8 cellular contexts compared by ENCODE assay signal in genomic region chr6:158818008-158818579, GRCh38. TPM values are rescaled to one million over a fixed set of nuclear protein-coding genes. Genes with fewer than 3 reads are reported as not detected.
DNase-seq lines count a peak whose midpoint lies in the region; ATAC-seq and TF ChIP-seq lines count a peak whose summit lies in the region.

No MANE protein-coding gene starts in this region.

- H3K4me3 ChIP-seq in coronary artery (peak overlapping the region; percentile 99), liver (ENCODE audit: low read depth in 1 of 3, low read length in 3 of 3) (peak overlapping the region; percentile 76 to 82 (median 76))

- H3K4me3 Mint-ChIP-seq in activated CD4-positive, alpha-beta T cell treated with anti-CD3 and anti-CD28 coated beads, Interleukin-2, amount 10 ng/mL, durations not matched to agents 7 days and 5 days: peak overlapping the region; percentile 100

- no peaks in the 10 kb centered on the region for H3K27me3 ChIP-seq in liver (ENCODE audit: control insufficient read depth in 4 of 4, insufficient read depth in 4 of 4, low read length in 3 of 4)

- peak overlapping the region; percentile 7 to 97 for H3K9ac ChIP-seq in liver (ENCODE audit: low read depth in 1 of 2, low read length in 2 of 2)

- no peaks in the 10 kb centered on the region for H3K27me3 Mint-ChIP-seq in activated CD4-positive, alpha-beta T cell treated with anti-CD3 and anti-CD28 coated beads, Interleukin-2, amount 10 ng/mL, durations not matched to agents 7 days and 5 days

- H3K9me3 ChIP-seq in liver (ENCODE audit: control insufficient read depth in 4 of 4, low read length in 3 of 4): no peaks in the 10 kb centered on the region

- peaks cover 55% of the 10 kb centered on the region for H3K4me1 Mint-ChIP-seq in activated CD4-positive, alpha-beta T cell treated with anti-CD3 and anti-CD28 coated beads, Interleukin-2, amount 10 ng/mL, durations not matched to agents 7 days and 5 days

- H3K9me3 Mint-ChIP-seq in activated CD4-positive, alpha-beta T cell treated with anti-CD3 and anti-CD28 coated beads, Interleukin-2, amount 10 ng/mL, durations not matched to agents 7 days and 5 days: peaks cover 5% of the 10 kb centered on the region

- H3K4me1 ChIP-seq in liver (ENCODE audit: control insufficient read depth in 4 of 4, insufficient read depth in 4 of 4, low read length in 3 of 4): peaks cover 9 to 25% (median 19%) of the 10 kb centered on the region in 4 donors

- POLR2A ChIA-PET in activated CD4-positive, alpha-beta T cell treated with anti-CD3 and anti-CD28 coated beads, Interleukin-2, amount 10 ng/mL, durations not matched to agents 7 days and 5 days (lab: Charles Lee): no interaction called here

- peak; percentile 14 to 52 for DNase-seq in NCI-H187 (lab: John Stamatoyannopoulos, UW)
- DNase-seq in NCI-H187 treated with DMSO at 0.1 percent for 48 hours (lab: John Stamatoyannopoulos, UW): no peak
- DNase-seq in NCI-H345 (lab: John Stamatoyannopoulos, UW): peak; percentile 85
- peak; percentile 80 for DNase-seq in activated CD4-positive, alpha-beta T cell treated with anti-CD3 and anti-CD28 coated beads, Interleukin-2, amount 10 ng/mL, durations not matched to agents 7 days and 5 days
- peak; percentile 83 for DNase-seq in coronary artery (ENCODE audit: low spot score)
- DNase-seq in stimulated activated CD4-positive, alpha-beta T cell treated with anti-CD3 and anti-CD28 coated beads, Interleukin-4, amount 100 ng/mL, for 48 hours (ENCODE audit: low read depth in 2 of 2): peak; percentile 78 to 80

- peak overlapping the region; percentile 98 for H3K27ac Mint-ChIP-seq in activated CD4-positive, alpha-beta T cell treated with anti-CD3 and anti-CD28 coated beads, Interleukin-2, amount 10 ng/mL, durations not matched to agents 7 days and 5 days

- H3K36me3 Mint-ChIP-seq in activated CD4-positive, alpha-beta T cell treated with anti-CD3 and anti-CD28 coated beads, Interleukin-2, amount 10 ng/mL, durations not matched to agents 7 days and 5 days (ENCODE audit: low read depth): peaks cover 53% of the 10 kb centered on the region

- ATAC-seq in HG02870 (IDR thresholded peaks at IDR 0.05; ENCODE audit: unreplicated experiment): peak; percentile 26

- no peak for TF ChIP-seq CTCF in coronary artery (IDR thresholded peaks at IDR 0.05)
- no peak for TF ChIP-seq CTCF in liver (IDR thresholded peaks at IDR 0.05; ENCODE audit: low read depth, low read length, missing input control)

- peaks cover 0 to 2% (median 0%) of the 10 kb centered on the region in 4 donors for H3K36me3 ChIP-seq in liver (ENCODE audit: control insufficient read depth in 4 of 4, insufficient read depth in 3 of 4, low read depth in 1 of 4, low read length in 3 of 4)

- peak overlapping the region; percentile 93 to 100 for H3K27ac ChIP-seq in coronary artery
- peak overlapping the region; percentile 90 to 94 for H3K27ac ChIP-seq in liver (ENCODE audit: low read depth in 1 of 2, low read length in 2 of 2)

- CTCF ChIA-PET in activated CD4-positive, alpha-beta T cell treated with anti-CD3 and anti-CD28 coated beads, Interleukin-2, amount 10 ng/mL, durations not matched to agents 7 days and 5 days (lab: Charles Lee): interaction anchor here (0.9 to 1.2 kb wide), 2 partner anchors 12 to 22 kb away, joined by 3 read pairs; no protein-coding TSS in a partner anchor

- peak in 1 of 2 donors; percentile 8 for TF ChIP-seq RAD21 in liver (IDR thresholded peaks at IDR 0.05)

- WGBS in liver: under 1% methylated on average over 53 of the region's 53 CpGs

TF ChIP-seq in liver, 16 proteins besides CTCF, POLR2A, EP300 and RAD21:
- TF ChIP-seq REST (IDR thresholded peaks at IDR 0.05) (no peak), EGR1 (IDR thresholded peaks at IDR 0.05; ENCODE audit: low read depth in 2 of 2) (no peak), SP1 (IDR thresholded peaks at IDR 0.05) (no peak), TAF1 (conservative IDR thresholded peaks at IDR 0.05) (no peak), ATF3 (IDR thresholded peaks at IDR 0.05) (no peak), YY1 (IDR thresholded peaks at IDR 0.05) (no peak)
TF ChIP-seq in liver: peak in this region for 0.

RNA-seq across cellular contexts. Expression of gene EZR, which starts 1.1 kb away (rescaled TPM):
- total RNA-seq in activated CD4-positive, alpha-beta T cell treated with anti-CD3 and anti-CD28 coated beads, Interleukin-2, amount 10 ng/mL, durations not matched to agents 7 days and 5 days: 100 to 1,000 TPM; 201 to 210 TPM
- 10 to 100 TPM; 22.4 to 28.5 TPM for total RNA-seq in liver
- 10 to 100 TPM; 22.0 to 35.4 TPM for polyA plus RNA-seq in liver

Comparison
In these comparisons a context has a peak if more than half of its experiments do, and no peak if none do; other contexts are left out.
1. RNA of gene EZR, which starts 1.1 kb away (total RNA-seq): 201 to 210 TPM in activated CD4-positive, alpha-beta T cell treated with anti-CD3 and anti-CD28 coated beads, Interleukin-2, amount 10 ng/mL, durations not matched to agents 7 days and 5 days; 22.4 to 28.5 TPM in liver; every median in the first group is over 4 times any median in the second.